Comparison of ENCODE assay signal across 1 cellular context in genomic region chr2:770776-771175, GRCh38.
TF ChIP-seq lines count a peak whose summit lies in the region.

No MANE protein-coding gene starts in this region.

TF ChIP-seq in H1, 55 proteins besides CTCF, POLR2A, EP300 and RAD21:
- TF ChIP-seq MAX (IDR thresholded peaks at IDR 0.05), result no peak
- TF ChIP-seq SUZ12 (IDR thresholded peaks at IDR 0.05; ENCODE audit: low read length), result no peak
- TF ChIP-seq SAP30 (IDR thresholded peaks at IDR 0.05; ENCODE audit: insufficient read depth, insufficient replicate concordance, low read length), result no peak
- TF ChIP-seq E2F6 (IDR thresholded peaks at IDR 0.05), result no peak
- no peak for TF ChIP-seq EZH2 (IDR thresholded peaks at IDR 0.05; ENCODE audit: low read depth, low read length, severe bottlenecking)
- TF ChIP-seq KDM5A (IDR thresholded peaks at IDR 0.05; ENCODE audit: low read length), result no peak
- TF ChIP-seq JUN (IDR thresholded peaks at IDR 0.05; ENCODE audit: low read depth, low read length), result no peak
- TF ChIP-seq KDM1A (IDR thresholded peaks at IDR 0.05; ENCODE audit: borderline replicate concordance, low read length), result no peak
- no peak for TF ChIP-seq SIRT6 (IDR thresholded peaks at IDR 0.05; ENCODE audit: low read length)
